1 cellular context compared by ENCODE assay signal in the genomic region with DNA sequence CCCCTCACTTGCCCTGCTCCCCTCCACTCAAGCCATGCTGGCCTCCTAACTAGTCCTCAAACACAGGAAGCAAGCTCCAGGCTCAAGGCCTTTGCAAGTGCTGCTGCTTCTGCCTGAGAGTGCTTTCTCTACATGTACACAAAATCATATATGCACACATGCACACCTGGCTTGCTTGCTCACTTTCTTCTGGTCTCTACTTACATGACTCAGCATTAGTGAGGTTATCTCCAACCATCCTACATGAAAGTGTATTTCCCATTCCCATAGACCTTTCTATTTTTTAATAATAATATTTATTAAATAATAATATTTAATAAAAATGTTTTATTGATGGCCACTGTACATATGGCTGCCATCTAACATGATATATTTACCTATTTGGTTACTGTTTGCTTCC.
TF ChIP-seq lines count a peak whose summit lies in the region.

No MANE protein-coding gene starts in this region.

TF ChIP-seq in HepG2, 621 proteins besides CTCF, POLR2A, EP300 and RAD21 (continued from another document):
- TF ChIP-seq, protein P1, sequence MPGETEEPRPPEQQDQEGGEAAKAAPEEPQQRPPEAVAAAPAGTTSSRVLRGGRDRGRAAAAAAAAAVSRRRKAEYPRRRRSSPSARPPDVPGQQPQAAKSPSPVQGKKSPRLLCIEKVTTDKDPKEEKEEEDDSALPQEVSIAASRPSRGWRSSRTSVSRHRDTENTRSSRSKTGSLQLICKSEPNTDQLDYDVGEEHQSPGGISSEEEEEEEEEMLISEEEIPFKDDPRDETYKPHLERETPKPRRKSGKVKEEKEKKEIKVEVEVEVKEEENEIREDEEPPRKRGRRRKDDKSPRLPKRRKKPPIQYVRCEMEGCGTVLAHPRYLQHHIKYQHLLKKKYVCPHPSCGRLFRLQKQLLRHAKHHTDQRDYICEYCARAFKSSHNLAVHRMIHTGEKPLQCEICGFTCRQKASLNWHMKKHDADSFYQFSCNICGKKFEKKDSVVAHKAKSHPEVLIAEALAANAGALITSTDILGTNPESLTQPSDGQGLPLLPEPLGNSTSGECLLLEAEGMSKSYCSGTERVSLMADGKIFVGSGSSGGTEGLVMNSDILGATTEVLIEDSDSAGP (CRISPR knock-in tag; IDR thresholded peaks at IDR 0.05; ENCODE audit: borderline replicate concordance), result no peak
- TF ChIP-seq JUND (CRISPR knock-in tag; IDR thresholded peaks at IDR 0.05) (no peak), ZNF563 (CRISPR knock-in tag; IDR thresholded peaks at IDR 0.05) (no peak), ZNF468 (CRISPR knock-in tag; IDR thresholded peaks at IDR 0.05) (no peak), ZNF530 (CRISPR knock-in tag; IDR thresholded peaks at IDR 0.05; ENCODE audit: low read depth) (no peak), MAFK (conservative IDR thresholded peaks at IDR 0.05 in 1 of 2, IDR thresholded peaks at IDR 0.05 in 1 of 2; ENCODE audit: low read length in 2 of 2) (peak; percentile 34 to 67; a peak in 3 of 4 replicates), ZNF207 (IDR thresholded peaks at IDR 0.05; ENCODE audit: borderline replicate concordance) (no peak), ZNF598 (CRISPR knock-in tag; IDR thresholded peaks at IDR 0.05; ENCODE audit: borderline replicate concordance) (no peak), POLR2G (IDR thresholded peaks at IDR 0.05; ENCODE audit: low read depth, low read length) (no peak), NFE2L2 (IDR thresholded peaks at IDR 0.05; ENCODE audit: low read length) (peak; percentile 74; the same call in 1 of the 2 replicates), ZNF75D (CRISPR knock-in tag; IDR thresholded peaks at IDR 0.05; ENCODE audit: borderline replicate concordance) (no peak), TBP (CRISPR knock-in tag; IDR thresholded peaks at IDR 0.05) (no peak)
- TF ChIP-seq, protein P2, sequence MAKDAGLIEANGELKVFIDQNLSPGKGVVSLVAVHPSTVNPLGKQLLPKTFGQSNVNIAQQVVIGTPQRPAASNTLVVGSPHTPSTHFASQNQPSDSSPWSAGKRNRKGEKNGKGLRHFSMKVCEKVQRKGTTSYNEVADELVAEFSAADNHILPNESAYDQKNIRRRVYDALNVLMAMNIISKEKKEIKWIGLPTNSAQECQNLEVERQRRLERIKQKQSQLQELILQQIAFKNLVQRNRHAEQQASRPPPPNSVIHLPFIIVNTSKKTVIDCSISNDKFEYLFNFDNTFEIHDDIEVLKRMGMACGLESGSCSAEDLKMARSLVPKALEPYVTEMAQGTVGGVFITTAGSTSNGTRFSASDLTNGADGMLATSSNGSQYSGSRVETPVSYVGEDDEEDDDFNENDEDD (CRISPR knock-in tag; IDR thresholded peaks at IDR 0.05; ENCODE audit: borderline replicate concordance), result no peak
- TF ChIP-seq, protein P3, sequence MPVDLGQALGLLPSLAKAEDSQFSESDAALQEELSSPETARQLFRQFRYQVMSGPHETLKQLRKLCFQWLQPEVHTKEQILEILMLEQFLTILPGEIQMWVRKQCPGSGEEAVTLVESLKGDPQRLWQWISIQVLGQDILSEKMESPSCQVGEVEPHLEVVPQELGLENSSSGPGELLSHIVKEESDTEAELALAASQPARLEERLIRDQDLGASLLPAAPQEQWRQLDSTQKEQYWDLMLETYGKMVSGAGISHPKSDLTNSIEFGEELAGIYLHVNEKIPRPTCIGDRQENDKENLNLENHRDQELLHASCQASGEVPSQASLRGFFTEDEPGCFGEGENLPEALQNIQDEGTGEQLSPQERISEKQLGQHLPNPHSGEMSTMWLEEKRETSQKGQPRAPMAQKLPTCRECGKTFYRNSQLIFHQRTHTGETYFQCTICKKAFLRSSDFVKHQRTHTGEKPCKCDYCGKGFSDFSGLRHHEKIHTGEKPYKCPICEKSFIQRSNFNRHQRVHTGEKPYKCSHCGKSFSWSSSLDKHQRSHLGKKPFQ (CRISPR knock-in tag; IDR thresholded peaks at IDR 0.05; ENCODE audit: insufficient replicate concordance), result no peak
